Comparison of ENCODE assay signal across 17 cellular contexts in genomic region chr11:121068787-121069186, GRCh38. TPM values are rescaled to one million over a fixed set of nuclear protein-coding genes. Genes with fewer than 3 reads are reported as not detected.
A peak's percentile ranks its signal among the peaks of the same experiment; 100 is the strongest.
DNase-seq lines count a peak whose midpoint lies in the region; ATAC-seq and TF ChIP-seq lines count a peak whose summit lies in the region.
"Had no signal": no experiment of that assay in that cellular context is flagged by ENCODE, and none has a peak within 500 bp of the region (broad histone marks: within the 10 kb centered on the region; RNA-seq: fewer than 3 reads in every experiment).

No MANE protein-coding gene starts in this region.

- no peak overlapping the region for H3K4me3 ChIP-seq in hepatocyte
- no peak overlapping the region for H3K4me3 ChIP-seq in mucosa of descending colon
- no peak overlapping the region for H3K4me3 ChIP-seq in transverse colon
- no peak overlapping the region for H3K4me3 ChIP-seq in gastrocnemius medialis
- H3K4me3 ChIP-seq: BLaER1, GM23248 had no signal

- no peaks in the 10 kb centered on the region for H3K9me3 ChIP-seq in hepatocyte (ENCODE audit: low read depth)
- no peaks in the 10 kb centered on the region for H3K9me3 ChIP-seq in mucosa of descending colon
- no peaks in the 10 kb centered on the region for H3K9me3 ChIP-seq in transverse colon
- H3K9me3 ChIP-seq in gastrocnemius medialis = no peaks in the 10 kb centered on the region

- no peaks in the 10 kb centered on the region for H3K4me1 Mint-ChIP-seq in activated naive CD4-positive, alpha-beta T cell treated with anti-CD3 and anti-CD28 coated beads, Interleukin-2, amount 50 U/mL, for 24 hours

- no peaks in the 10 kb centered on the region for H3K9me2 ChIP-seq in hepatocyte (replicated peaks; ENCODE audit: insufficient read depth)

- no peak overlapping the region for H3K4me3 Mint-ChIP-seq in activated naive CD4-positive, alpha-beta T cell treated with anti-CD3 and anti-CD28 coated beads, Interleukin-2, amount 50 U/mL, for 24 hours
- H3K4me3 Mint-ChIP-seq: CD4-positive, CD25-positive, alpha-beta regulatory T cell had no signal

- intact Hi-C loops in mucosa of descending colon (cut with DNase I, micrococcal nuclease) (no loop called here), transverse colon (cut with DNase I; ENCODE audit: low total_unique reads) (no loop called here), gastrocnemius medialis (cut with DNase I; ENCODE audit: low total_unique reads) (no loop called here)

- TF ChIP-seq POLR2A in transverse colon (IDR thresholded peaks at IDR 0.05) = no peak
- no peak for TF ChIP-seq POLR2A in gastrocnemius medialis (IDR thresholded peaks at IDR 0.05)

- H3K36me3 Mint-ChIP-seq in activated naive CD4-positive, alpha-beta T cell treated with anti-CD3 and anti-CD28 coated beads, Interleukin-2, amount 50 U/mL, for 24 hours = peaks cover 31% of the 10 kb centered on the region

- no peak for DNase-seq in activated naive CD4-positive, alpha-beta T cell (lab: John Stamatoyannopoulos, UW)
- DNase-seq in hepatocyte (ENCODE audit: low spot score) (peak; percentile 30), mucosa of descending colon (peak in 1 of 3 donors; percentile 34), transverse colon (peak; percentile 19), gastrocnemius medialis (no peak), DMS53 treated with DMSO at 0.1 percent for 48 hours (lab: John Stamatoyannopoulos, UW; ENCODE audit: unreplicated experiment) (no peak)
- DNase-seq: AML-193; CD4-positive, CD25-positive, alpha-beta regulatory T cell; DMS79 treated with DMSO at 0.1 percent for 48 hours; EL; GM23248; H7 had no signal

- ATAC-seq in mucosa of descending colon (peak; percentile 75), gastrocnemius medialis (no peak), GM21447 (IDR thresholded peaks at IDR 0.05; ENCODE audit: unreplicated experiment) (no peak)

- H3K27ac ChIP-seq in hepatocyte (peak overlapping the region; percentile 91), transverse colon (peak overlapping the region; percentile 33 to 81 (median 66)), gastrocnemius medialis (no peak overlapping the region)
- H3K27ac ChIP-seq: BLaER1, GM23248 had no signal

- H3K79me2 ChIP-seq in hepatocyte = no peaks in the 10 kb centered on the region

- WGBS in hepatocyte (ENCODE audit: low lambda C conversion rate, missing lambda C conversion rate) = 84% methylated on average over 6 of the region's 6 CpGs
- 69 to 71% methylated on average over 2 to 6 of the region's 6 CpGs for WGBS in transverse colon (ENCODE audit: low coverage in 1 of 2), 2 donors

- H3K9me3 Mint-ChIP-seq in activated naive CD4-positive, alpha-beta T cell treated with anti-CD3 and anti-CD28 coated beads, Interleukin-2, amount 50 U/mL, for 24 hours = peaks cover 8% of the 10 kb centered on the region

- TF ChIP-seq EP300 in transverse colon (IDR thresholded peaks at IDR 0.05; ENCODE audit: low read depth) = no peak

- no peak overlapping the region for H2AFZ ChIP-seq in hepatocyte
- H2AFZ ChIP-seq: GM23248 had no signal

- H3K27ac Mint-ChIP-seq in activated naive CD4-positive, alpha-beta T cell treated with anti-CD3 and anti-CD28 coated beads, Interleukin-2, amount 50 U/mL, for 24 hours = peak overlapping the region; percentile 60
- H3K27ac Mint-ChIP-seq: CD4-positive, CD25-positive, alpha-beta regulatory T cell had no signal

- no peak overlapping the region for H3K4me2 ChIP-seq in hepatocyte
- H3K4me2 ChIP-seq: BLaER1 had no signal

- no peaks in the 10 kb centered on the region for H3K27me3 Mint-ChIP-seq in activated naive CD4-positive, alpha-beta T cell treated with anti-CD3 and anti-CD28 coated beads, Interleukin-2, amount 50 U/mL, for 24 hours
- H3K27me3 Mint-ChIP-seq: CD4-positive, CD25-positive, alpha-beta regulatory T cell; IgD-negative memory B cell had no signal

- in situ Hi-C loops in transverse colon (cut with MboI; ENCODE audit: low pct_ligation_motif_present in 1 of 4, low pct_unique_long_range_greater_than_20kb in 1 of 4, low sequenced_read_pairs in 3 of 4) (no loop called here), gastrocnemius medialis (cut with MboI; ENCODE audit: low sequenced_read_pairs in 4 of 4) (no loop called here)

- H3K4me1 ChIP-seq in hepatocyte (ENCODE audit: insufficient read depth) (peaks cover 26% of the 10 kb centered on the region), mucosa of descending colon (ENCODE audit: low read depth) (peaks cover 21% of the 10 kb centered on the region), transverse colon (peaks cover 0 to 35% (median 11%) of the 10 kb centered on the region in 4 donors), gastrocnemius medialis (peaks cover 0 to 3% of the 10 kb centered on the region in 2 donors)

- H3K36me3 ChIP-seq in hepatocyte (replicated peaks; ENCODE audit: insufficient read depth, low read depth) (no peaks in the 10 kb centered on the region), mucosa of descending colon (ENCODE audit: low read depth) (no peaks in the 10 kb centered on the region), transverse colon (no peaks in the 10 kb centered on the region), gastrocnemius medialis (peaks cover 0 to 3% of the 10 kb centered on the region in 2 donors)

- no peaks in the 10 kb centered on the region for H4K20me1 ChIP-seq in hepatocyte (ENCODE audit: insufficient read depth, poor library complexity, severe bottlenecking)
- H4K20me1 ChIP-seq: BLaER1 had no signal

- no peak for TF ChIP-seq CTCF in hepatocyte (IDR thresholded peaks at IDR 0.05; ENCODE audit: poor library complexity)
- TF ChIP-seq CTCF in mucosa of descending colon (IDR thresholded peaks at IDR 0.05) = no peak
- no peak for TF ChIP-seq CTCF in transverse colon (IDR thresholded peaks at IDR 0.05)
- TF ChIP-seq CTCF in gastrocnemius medialis (IDR thresholded peaks at IDR 0.05 in 4 of 5, conservative IDR thresholded peaks at IDR 0.05 in 1 of 5) = no peak

- H3K27me3 ChIP-seq in hepatocyte (no peaks in the 10 kb centered on the region), transverse colon (no peaks in the 10 kb centered on the region), gastrocnemius medialis (no peaks in the 10 kb centered on the region)
- H3K27me3 ChIP-seq: BLaER1 had no signal

RNA-seq across cellular contexts. Expression of gene TECTA, which starts 32.3 kb away (rescaled TPM):
- total RNA-seq in hepatocyte = 0.12 and 0.50 TPM in 2 replicates
- polyA plus RNA-seq in hepatocyte = 0.17 and 0.44 TPM in 2 replicates
- under 1 TPM; 0.20 to 0.82 (median 0.39) TPM for total RNA-seq in mucosa of descending colon
- total RNA-seq in transverse colon = 1 to 10 TPM in 1 of 4 donors, under 1 TPM in 3; 0.20 to 1.1 (median 0.44) TPM
- total RNA-seq in gastrocnemius medialis = 1 to 10 TPM in 1 of 4 donors, under 1 TPM in 3; 0.17 to 1.6 (median 0.45) TPM
- total RNA-seq: HT-29 had no signal
- polyA plus RNA-seq: IgD-negative memory B cell had no signal

RNA-seq across cellular contexts. Expression of gene TBCEL, which starts 44.9 kb away (rescaled TPM):
- total RNA-seq in hepatocyte (16.7 and 19.3 TPM in 2 replicates), mucosa of descending colon (10 to 100 TPM; 11.7 to 36.5 (median 12.8) TPM), transverse colon (10 to 100 TPM in 2 of 4 donors, 1 to 10 TPM in 2; 7.2 to 16.5 (median 10.5) TPM), gastrocnemius medialis (10 to 100 TPM in 1 of 4 donors, 1 to 10 TPM in 3; 5.4 to 15.2 (median 8.4) TPM)
- polyA plus RNA-seq in hepatocyte = 7.2 and 9.2 TPM in 2 replicates

Comparison
In these comparisons a context has a peak if more than half of its experiments do, and no peak if none do; other contexts are left out.
1. DNase-seq: peak in hepatocyte (single experiment) and transverse colon (single experiment); none in activated naive CD4-positive, alpha-beta T cell (0 of 4), gastrocnemius medialis (0 of 2) and DMS53 treated with DMSO at 0.1 percent for 48 hours (single experiment).
2. H3K27ac ChIP-seq: peak in hepatocyte (single experiment) and transverse colon (4 of 4); none in gastrocnemius medialis (0 of 4).